In the genomic region with DNA sequence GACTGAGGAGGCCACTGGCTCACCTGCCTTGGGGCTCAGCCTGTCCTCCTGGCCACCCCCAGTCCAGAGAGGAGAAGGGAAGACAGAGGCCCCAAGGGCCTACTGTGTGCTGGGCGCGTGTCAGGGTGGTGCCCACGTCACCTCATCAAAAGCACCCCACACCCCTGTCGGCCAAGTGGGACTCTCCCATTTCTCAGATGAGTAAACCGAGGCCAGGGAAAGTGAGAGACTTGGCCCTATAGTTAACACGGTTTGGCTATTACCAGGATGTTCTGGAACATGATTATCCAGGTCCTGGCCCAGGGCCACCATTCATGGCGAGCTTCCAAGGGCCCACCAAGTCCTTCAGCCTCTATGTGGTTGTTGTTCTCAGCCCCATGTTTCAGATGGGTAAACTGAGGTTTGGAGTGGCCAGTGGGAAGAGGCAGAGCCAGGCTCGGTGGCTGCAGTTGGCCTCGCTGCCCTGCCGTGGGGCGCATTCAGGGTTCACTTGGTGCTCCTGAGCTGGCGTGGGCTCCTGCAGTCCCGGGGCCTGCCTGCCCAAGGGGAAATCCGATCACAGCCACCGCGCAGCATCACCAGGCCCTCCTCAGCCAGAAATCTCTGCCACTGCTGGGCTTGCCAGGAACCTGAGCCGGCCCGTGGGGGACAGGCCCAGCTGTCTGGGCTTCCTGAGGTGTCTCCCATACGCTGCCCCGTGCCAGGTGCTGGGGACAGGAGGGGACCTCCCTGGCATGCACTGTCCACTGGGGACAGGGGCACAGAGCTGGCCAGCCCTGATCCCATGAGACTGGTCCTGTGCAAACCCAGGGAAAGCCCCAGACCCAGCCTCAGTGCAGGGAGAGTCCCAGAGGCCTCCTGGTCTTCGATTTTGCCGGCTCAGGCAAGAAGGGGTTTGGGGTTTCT, we compare ENCODE assay signal across 10 cellular contexts. TPM values are rescaled to one million over a fixed set of nuclear protein-coding genes. Genes with fewer than 3 reads are reported as not detected.
A peak's percentile ranks its signal among the peaks of the same experiment; 100 is the strongest.
DNase-seq lines count a peak whose midpoint lies in the region; ATAC-seq and TF ChIP-seq lines count a peak whose summit lies in the region.
"Had no signal": no experiment of that assay in that cellular context is flagged by ENCODE, and none has a peak within 500 bp of the region (broad histone marks: within the 10 kb centered on the region; RNA-seq: fewer than 3 reads in every experiment).

No MANE protein-coding gene starts in this region.

- CTCF ChIA-PET in WTC11 (lab: Charles Lee), result interaction anchor here (1.8 kb wide), 1 partner anchor 124 kb away, joined by 4 read pairs; no protein-coding TSS in a partner anchor

- no peak overlapping the region; the same call in 1 of the 2 replicates for H3K4me3 ChIP-seq in GM06990 (replicated peaks; ENCODE audit: low read depth, low read length)

- TF ChIP-seq CTCF in GM06990 (IDR thresholded peaks at IDR 0.05; ENCODE audit: insufficient read depth, low read length, poor library complexity, severe bottlenecking) (no peak), WTC11 (IDR thresholded peaks at IDR 0.05) (no peak)

- H3K9me3 Mint-ChIP-seq in WTC11, result no peaks in the 10 kb centered on the region

- no peaks in the 10 kb centered on the region for H3K36me3 Mint-ChIP-seq in WTC11

- DNase-seq in GM06990 (ENCODE audit: extremely low read depth, insufficient read length) (peak; percentile 86), WTC11 (ENCODE audit: low spot score) (no peak), left colon (no peak), DMS79 (lab: John Stamatoyannopoulos, UW) (no peak), DMS153 treated with DMSO at 0.1 percent for 48 hours (lab: John Stamatoyannopoulos, UW; ENCODE audit: unreplicated experiment) (no peak)
- no peak for DNase-seq in stimulated activated CD4-positive, alpha-beta T cell treated with anti-CD3 and anti-CD28 coated beads, Interleukin-4, amount 100 ng/mL, for 1 hour
- DNase-seq: BE2C, cerebellar nuclear complex had no signal

- H3K36me3 ChIP-seq in GM06990 (ENCODE audit: control insufficient read depth, insufficient read depth, low read length), result no peaks in the 10 kb centered on the region
- H3K36me3 ChIP-seq: BE2C had no signal

- H3K27me3 Mint-ChIP-seq in WTC11 (ENCODE audit: low read depth), result no peaks in the 10 kb centered on the region

- H3K27me3 ChIP-seq in GM06990 (replicated peaks; ENCODE audit: control insufficient read depth, insufficient read depth, low read length), result no peaks in the 10 kb centered on the region
- H3K27me3 ChIP-seq: BE2C had no signal

- H3K27ac Mint-ChIP-seq in WTC11, result no peak overlapping the region

- H3K4me3 Mint-ChIP-seq in WTC11, result no peak overlapping the region

- POLR2A ChIA-PET in WTC11 (lab: Charles Lee), result interaction anchor here (0.5 to 0.6 kb wide), 2 partner anchors 32 to 377 kb away, joined by 3 to 4 read pairs; no protein-coding TSS in a partner anchor

- H3K4me1 Mint-ChIP-seq in WTC11, result no peaks in the 10 kb centered on the region

- ATAC-seq in GM19351 (IDR thresholded peaks at IDR 0.05; ENCODE audit: unreplicated experiment) (peak; percentile 58), HG02885 (IDR thresholded peaks at IDR 0.05; ENCODE audit: poor library complexity, unreplicated experiment) (peak; percentile 60), WTC11 (no peak), left colon (no peak)

- intact Hi-C loops in left colon (cut with DNase I, micrococcal nuclease), result no loop called here

TF ChIP-seq in WTC11, 78 proteins besides CTCF, POLR2A, EP300 and RAD21:
- TF ChIP-seq, protein P1, sequence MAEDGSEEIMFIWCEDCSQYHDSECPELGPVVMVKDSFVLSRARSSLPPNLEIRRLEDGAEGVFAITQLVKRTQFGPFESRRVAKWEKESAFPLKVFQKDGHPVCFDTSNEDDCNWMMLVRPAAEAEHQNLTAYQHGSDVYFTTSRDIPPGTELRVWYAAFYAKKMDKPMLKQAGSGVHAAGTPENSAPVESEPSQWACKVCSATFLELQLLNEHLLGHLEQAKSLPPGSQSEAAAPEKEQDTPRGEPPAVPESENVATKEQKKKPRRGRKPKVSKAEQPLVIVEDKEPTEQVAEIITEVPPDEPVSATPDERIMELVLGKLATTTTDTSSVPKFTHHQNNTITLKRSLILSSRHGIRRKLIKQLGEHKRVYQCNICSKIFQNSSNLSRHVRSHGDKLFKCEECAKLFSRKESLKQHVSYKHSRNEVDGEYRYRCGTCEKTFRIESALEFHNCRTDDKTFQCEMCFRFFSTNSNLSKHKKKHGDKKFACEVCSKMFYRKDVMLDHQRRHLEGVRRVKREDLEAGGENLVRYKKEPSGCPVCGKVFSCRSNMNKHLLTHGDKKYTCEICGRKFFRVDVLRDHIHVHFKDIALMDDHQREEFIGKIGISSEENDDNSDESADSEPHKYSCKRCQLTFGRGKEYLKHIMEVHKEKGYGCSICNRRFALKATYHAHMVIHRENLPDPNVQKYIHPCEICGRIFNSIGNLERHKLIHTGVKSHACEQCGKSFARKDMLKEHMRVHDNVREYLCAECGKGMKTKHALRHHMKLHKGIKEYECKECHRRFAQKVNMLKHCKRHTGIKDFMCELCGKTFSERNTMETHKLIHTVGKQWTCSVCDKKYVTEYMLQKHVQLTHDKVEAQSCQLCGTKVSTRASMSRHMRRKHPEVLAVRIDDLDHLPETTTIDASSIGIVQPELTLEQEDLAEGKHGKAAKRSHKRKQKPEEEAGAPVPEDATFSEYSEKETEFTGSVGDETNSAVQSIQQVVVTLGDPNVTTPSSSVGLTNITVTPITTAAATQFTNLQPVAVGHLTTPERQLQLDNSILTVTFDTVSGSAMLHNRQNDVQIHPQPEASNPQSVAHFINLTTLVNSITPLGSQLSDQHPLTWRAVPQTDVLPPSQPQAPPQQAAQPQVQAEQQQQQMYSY (CRISPR knock-in tag; IDR thresholded peaks at IDR 0.05), result peak; percentile 65
- TF ChIP-seq FOXP1 (CRISPR knock-in tag; IDR thresholded peaks at IDR 0.05; ENCODE audit: borderline replicate concordance) (0 out of 2 replicates have a peak, but pooled peaks have one; percentile 19), ZNF121 (CRISPR knock-in tag; IDR thresholded peaks at IDR 0.05) (no peak)

RNA-seq across cellular contexts. Expression of a gene that starts 10.9 kb away (rescaled TPM):
- total RNA-seq in WTC11 (2021), result 4,967 to 5,221 TPM (median 5,193 TPM) in 3 replicates
- total RNA-seq in left colon, result 1,000 to 10,000 TPM; 5,232 to 5,467 TPM

RNA-seq across cellular contexts. Expression of a gene that starts 27.7 kb away (rescaled TPM):
- 18.9 to 22.0 TPM (median 21.8 TPM) in 3 replicates for total RNA-seq in WTC11 (2021)
- total RNA-seq in left colon, result 1 to 10 TPM; 7.6 to 8.9 TPM

RNA-seq across cellular contexts. Expression of a gene that starts 51.3 kb away (rescaled TPM):
- total RNA-seq in WTC11 (2021) (459 to 481 TPM (median 480 TPM) in 3 replicates), left colon (10 to 100 TPM in 1 of 2 donors, 1 to 10 TPM in 1; 4.7 to 10.4 TPM)

Comparison
In these comparisons a context has a peak if more than half of its experiments do, and no peak if none do; other contexts are left out.
1. ATAC-seq: peak in GM19351 (single experiment) and HG02885 (single experiment); none in WTC11 (single experiment) and left colon (single experiment).
2. RNA of a gene that starts 51.3 kb away (total RNA-seq): 459 to 481 TPM in WTC11; 4.7 to 10.4 TPM in left colon; every median in the first group is over 10 times any median in the second.